Comparison of ENCODE assay signal across 21 cellular contexts in the genomic region with DNA sequence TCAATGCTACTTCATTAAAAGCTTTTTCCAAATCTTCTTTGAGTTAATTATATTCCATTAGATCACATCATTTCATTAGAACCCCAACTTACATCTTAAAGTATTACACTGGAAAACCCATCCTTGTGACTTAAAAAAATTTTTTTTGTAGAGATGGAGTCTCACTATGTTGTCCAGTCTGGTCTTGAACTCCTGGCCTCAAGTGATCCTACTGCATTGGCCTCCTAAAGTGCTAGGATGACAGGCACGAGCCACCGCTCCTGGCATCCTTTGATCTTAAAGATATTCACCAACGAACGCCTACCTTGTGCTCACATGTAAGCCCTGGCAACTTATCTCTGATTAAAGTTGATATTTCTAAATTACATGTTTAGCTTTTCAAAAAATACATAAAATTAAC.
"Had no signal": no experiment of that assay in that cellular context is flagged by ENCODE, and none has a peak within 500 bp of the region (broad histone marks: within the 10 kb centered on the region; RNA-seq: fewer than 3 reads in every experiment).

No MANE protein-coding gene starts in this region.

- H3K9me3 Mint-ChIP-seq: naive B cell; nephron; stimulated activated effector memory CD8-positive, alpha-beta T cell treated with anti-CD3 and anti-CD28 coated beads, Interleukin-12 subunit alpha, Interleukin-12 subunit beta, amount 100 ng/mL, for 72 hours had no signal

- H3K27ac ChIP-seq: esophagus squamous epithelium, suprapubic skin, tibial artery, upper lobe of right lung, vagina had no signal

- H3K4me3 ChIP-seq: esophagus squamous epithelium, lung, suprapubic skin, tibial artery, upper lobe of right lung, vagina had no signal

- H3K27me3 Mint-ChIP-seq: naive B cell had no signal

- DNase-seq: effector memory CD4-positive, alpha-beta T cell; esophagus squamous epithelium; foreskin fibroblast; head of caudate nucleus; hippocampal formation; left colon; left ventricle myocardium superior; mesenchymal stem cell; naive B cell; small intestine; stimulated activated CD4-positive, alpha-beta T cell treated with anti-CD3 and anti-CD28 coated beads, Interleukin-4, amount 100 ng/mL, for 1 hour; stimulated activated CD8-positive, alpha-beta memory T cell treated with anti-CD3 and anti-CD28 coated beads, Interleukin-4, amount 100 ng/mL, for 48 hours; stimulated activated naive CD8-positive, alpha-beta T cell treated with anti-CD3 and anti-CD28 coated beads, Interleukin-15, Interleukin-2, amounts not matched to agents 100 U/mL and 50 U/mL, for 24 hours; tibial artery; upper lobe of right lung had no signal

- H3K27ac Mint-ChIP-seq: naive B cell; stimulated activated effector memory CD8-positive, alpha-beta T cell treated with anti-CD3 and anti-CD28 coated beads, Interleukin-12 subunit alpha, Interleukin-12 subunit beta, amount 100 ng/mL, for 72 hours had no signal

- H3K9me3 ChIP-seq: esophagus squamous epithelium, neutrophil, suprapubic skin, tibial artery, upper lobe of right lung, vagina had no signal

- ATAC-seq: left colon; left ventricle myocardium superior; stimulated activated effector memory CD8-positive, alpha-beta T cell treated with anti-CD3 and anti-CD28 coated beads, Interleukin-12 subunit alpha, Interleukin-12 subunit beta, amount 100 ng/mL, for 72 hours; stimulated activated naive CD8-positive, alpha-beta T cell treated with anti-CD3 and anti-CD28 coated beads, Interleukin-15, Interleukin-2, amounts not matched to agents 100 U/mL and 50 U/mL, for 24 hours; upper lobe of right lung had no signal

- H3K4me3 Mint-ChIP-seq: naive B cell; nephron; stimulated activated effector memory CD8-positive, alpha-beta T cell treated with anti-CD3 and anti-CD28 coated beads, Interleukin-12 subunit alpha, Interleukin-12 subunit beta, amount 100 ng/mL, for 72 hours had no signal
